In genomic region chr11:64076764-64077163, GRCh38 we compare ENCODE assay signal across 31 cellular contexts. TPM values are rescaled to one million over a fixed set of nuclear protein-coding genes. Genes with fewer than 3 reads are reported as not detected.
"Had no signal": no experiment of that assay in that cellular context is flagged by ENCODE, and none has a peak within 500 bp of the region (broad histone marks: within the 10 kb centered on the region; RNA-seq: fewer than 3 reads in every experiment).

No MANE protein-coding gene starts in this region.

- H3K4me3 Mint-ChIP-seq: activated CD4-positive, alpha-beta memory T cell treated with anti-CD3 and anti-CD28 coated beads, Interleukin-2, amount 10 ng/mL, durations not matched to agents 7 days and 5 days; activated CD4-positive, alpha-beta T cell treated with anti-CD3 and anti-CD28 coated beads for 36 hours; activated naive CD4-positive, alpha-beta T cell treated with anti-CD3 and anti-CD28 coated beads for 36 hours; activated naive CD8-positive, alpha-beta T cell; activated T-helper 17 cell treated with anti-CD3 and anti-CD28 coated beads, Interleukin-2, amount 50 U/mL, for 72 hours; IgD-negative memory B cell had no signal

- H3K4me2 ChIP-seq: SK-N-SH had no signal

- DNase-seq: activated CD4-positive, alpha-beta memory T cell treated with anti-CD3 and anti-CD28 coated beads, Interleukin-2, amount 10 ng/mL, durations not matched to agents 7 days and 5 days; activated CD4-positive, alpha-beta T cell treated with anti-CD3 and anti-CD28 coated beads for 36 hours; activated CD4-positive, alpha-beta T cell treated with anti-CD3 and anti-CD28 coated beads, Interleukin-2, amount 50 U/mL, for 1 hour; activated gamma-delta T cell; activated naive CD4-positive, alpha-beta T cell treated with anti-CD3 and anti-CD28 coated beads for 36 hours; activated T-cell treated with anti-CD3 and anti-CD28 coated beads for 4 hours; activated T-cell treated with anti-CD3 and anti-CD28 coated beads, Interleukin-2, amount 50 U/mL, for 48 hours; amygdala; brain microvascular endothelial cell; KG1; NCI-H1092; NCI-H1417 treated with DMSO at 0.1 percent for 48 hours; NCI-H1694; NCI-H2029; NCI-H2107; NCI-H2171 treated with DMSO at 0.1 percent for 48 hours; NCI-H226; NCI-H510A; NCI-H526 treated with DMSO at 0.1 percent for 48 hours; NCI-H82; SJCRH30; SK-N-SH; T-helper 1 cell; WERI-Rb-1 had no signal

- H3K27ac ChIP-seq: brain microvascular endothelial cell, SJCRH30, WERI-Rb-1 had no signal

- H3K9ac ChIP-seq: SK-N-SH had no signal

- H3K27me3 Mint-ChIP-seq: activated CD4-positive, alpha-beta memory T cell treated with anti-CD3 and anti-CD28 coated beads, Interleukin-2, amount 10 ng/mL, durations not matched to agents 7 days and 5 days; activated CD4-positive, alpha-beta T cell treated with anti-CD3 and anti-CD28 coated beads for 36 hours; activated naive CD8-positive, alpha-beta T cell; activated T-helper 17 cell treated with anti-CD3 and anti-CD28 coated beads, Interleukin-2, amount 50 U/mL, for 72 hours; IgD-negative memory B cell had no signal

- H3K27me3 ChIP-seq: SJCRH30 had no signal

- ATAC-seq: activated CD4-positive, alpha-beta T cell treated with anti-CD3 and anti-CD28 coated beads for 36 hours; activated T-helper 17 cell treated with anti-CD3 and anti-CD28 coated beads, Interleukin-2, amount 50 U/mL, for 72 hours had no signal

- H3K9me3 Mint-ChIP-seq: activated CD4-positive, alpha-beta memory T cell treated with anti-CD3 and anti-CD28 coated beads, Interleukin-2, amount 10 ng/mL, durations not matched to agents 7 days and 5 days; activated naive CD4-positive, alpha-beta T cell treated with anti-CD3 and anti-CD28 coated beads for 36 hours; activated T-helper 17 cell treated with anti-CD3 and anti-CD28 coated beads, Interleukin-2, amount 50 U/mL, for 72 hours; IgD-negative memory B cell had no signal

- H3K27ac Mint-ChIP-seq: activated CD4-positive, alpha-beta memory T cell treated with anti-CD3 and anti-CD28 coated beads, Interleukin-2, amount 10 ng/mL, durations not matched to agents 7 days and 5 days; activated CD4-positive, alpha-beta T cell treated with anti-CD3 and anti-CD28 coated beads for 36 hours; activated naive CD4-positive, alpha-beta T cell treated with anti-CD3 and anti-CD28 coated beads for 36 hours; activated naive CD8-positive, alpha-beta T cell; activated T-helper 17 cell treated with anti-CD3 and anti-CD28 coated beads, Interleukin-2, amount 50 U/mL, for 72 hours had no signal

- H3K4me3 ChIP-seq: SJCRH30 had no signal

- H3K9me3 ChIP-seq: SJCRH30, SK-N-SH had no signal

- H3K36me3 Mint-ChIP-seq: activated naive CD8-positive, alpha-beta T cell had no signal

- H3K36me3 ChIP-seq: brain microvascular endothelial cell, SJCRH30, WERI-Rb-1 had no signal

RNA-seq across cellular contexts. Expression of gene FLRT1, which starts 41.0 kb away (rescaled TPM):
- total RNA-seq: activated CD8-positive, alpha-beta memory T cell treated with anti-CD3 and anti-CD28 coated beads for 36 hours; activated T-helper 17 cell treated with anti-CD3 and anti-CD28 coated beads, Interleukin-2, amount 50 U/mL, for 72 hours; LHCN-M2; OCI-LY7; T-helper 2 cell treated with Interferon-gamma antibody and Interleukin-4, amounts not matched to agents 100 ng/mL and 5 ng/mL, for 36 hours had no signal
- polyA plus RNA-seq: IgD-negative memory B cell had no signal
